In the genomic region with DNA sequence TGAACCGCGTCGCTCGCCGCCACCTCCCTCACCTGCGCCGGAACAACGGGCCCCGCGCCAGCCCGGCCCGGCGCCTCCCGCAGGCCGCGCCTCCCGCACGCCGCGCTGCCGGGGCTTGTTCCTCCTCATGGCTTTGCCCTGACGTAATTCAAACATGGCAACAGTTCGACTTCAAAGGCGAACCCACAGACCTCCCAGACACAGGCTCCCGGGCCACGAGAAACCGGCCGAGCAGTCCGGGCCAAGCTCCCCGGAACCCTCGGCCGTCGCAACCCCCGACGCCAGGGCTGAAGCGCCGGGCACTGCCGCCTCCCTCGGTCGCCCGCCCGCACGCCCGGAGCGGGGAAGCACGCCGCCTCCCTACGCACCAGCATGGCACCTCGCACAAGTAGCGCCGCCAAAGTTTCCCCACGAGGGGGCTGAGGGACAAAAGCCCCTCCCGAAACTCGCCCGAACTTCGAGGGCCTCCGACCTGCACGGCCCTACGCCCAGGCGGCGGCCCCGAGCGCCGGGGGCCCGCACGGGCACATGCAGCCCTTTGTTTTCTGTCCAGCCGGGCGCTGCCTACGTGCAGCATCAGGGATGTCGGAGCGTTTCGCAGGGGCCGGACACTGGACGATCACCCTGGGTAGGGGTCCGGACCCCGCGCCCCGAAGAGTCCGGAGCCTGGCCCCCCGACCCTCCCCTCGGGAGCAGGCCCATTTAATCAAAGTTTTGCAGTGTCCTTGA, we compare ENCODE assay signal across 1 cellular context.
TF ChIP-seq lines count a peak whose summit lies in the region.

No MANE protein-coding gene starts in this region.

TF ChIP-seq in K562, 482 proteins besides CTCF, POLR2A, EP300 and RAD21 (continued from another document and continues in another):
- TF ChIP-seq, protein P1, sequence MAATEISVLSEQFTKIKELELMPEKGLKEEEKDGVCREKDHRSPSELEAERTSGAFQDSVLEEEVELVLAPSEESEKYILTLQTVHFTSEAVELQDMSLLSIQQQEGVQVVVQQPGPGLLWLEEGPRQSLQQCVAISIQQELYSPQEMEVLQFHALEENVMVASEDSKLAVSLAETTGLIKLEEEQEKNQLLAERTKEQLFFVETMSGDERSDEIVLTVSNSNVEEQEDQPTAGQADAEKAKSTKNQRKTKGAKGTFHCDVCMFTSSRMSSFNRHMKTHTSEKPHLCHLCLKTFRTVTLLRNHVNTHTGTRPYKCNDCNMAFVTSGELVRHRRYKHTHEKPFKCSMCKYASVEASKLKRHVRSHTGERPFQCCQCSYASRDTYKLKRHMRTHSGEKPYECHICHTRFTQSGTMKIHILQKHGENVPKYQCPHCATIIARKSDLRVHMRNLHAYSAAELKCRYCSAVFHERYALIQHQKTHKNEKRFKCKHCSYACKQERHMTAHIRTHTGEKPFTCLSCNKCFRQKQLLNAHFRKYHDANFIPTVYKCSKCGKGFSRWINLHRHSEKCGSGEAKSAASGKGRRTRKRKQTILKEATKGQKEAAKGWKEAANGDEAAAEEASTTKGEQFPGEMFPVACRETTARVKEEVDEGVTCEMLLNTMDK (IDR thresholded peaks at IDR 0.05; ENCODE audit: borderline replicate concordance, insufficient read depth, low read depth, low read length, poor library complexity, severe bottlenecking), result peak; percentile 40
- TF ChIP-seq JUND (IDR thresholded peaks at IDR 0.05; ENCODE audit: borderline replicate concordance, low read depth, low read length) (peak; percentile 43; the same call in 1 of the 2 replicates), JUND (tag; IDR thresholded peaks at IDR 0.05; ENCODE audit: borderline replicate concordance, low read depth, low read length) (no peak; the same call in 2 of the 3 replicates), NONO (IDR thresholded peaks at IDR 0.05; ENCODE audit: low read depth in 2 of 2, low read length in 1 of 2) (peak in 1 of 2 experiments; percentile 37; a peak in 1 of 4 replicates), MED1 (CRISPR knock-in tag; IDR thresholded peaks at IDR 0.05; ENCODE audit: borderline replicate concordance) (0 out of 2 replicates have a peak, but pooled peaks have one; percentile 30), PHB (CRISPR knock-in tag; IDR thresholded peaks at IDR 0.05) (0 out of 2 replicates have a peak, but pooled peaks have one; percentile 22), MCM7 (IDR thresholded peaks at IDR 0.05) (no peak), GATAD2B (IDR thresholded peaks at IDR 0.05; ENCODE audit: borderline replicate concordance) (0 out of 2 replicates have a peak, but pooled peaks have one; percentile 63), KDM4B (IDR thresholded peaks at IDR 0.05; ENCODE audit: borderline replicate concordance in 2 of 2, low read depth in 1 of 2) (0 out of 4 replicates have a peak, but pooled peaks of 1 of the 2 experiments have one; percentile 30), EP400 (IDR thresholded peaks at IDR 0.05) (peak; percentile 42; the same call in 1 of the 2 replicates), CEBPG (CRISPR knock-in tag; IDR thresholded peaks at IDR 0.05) (no peak), CEBPG (tag; conservative IDR thresholded peaks at IDR 0.05 in 1 of 2, IDR thresholded peaks at IDR 0.05 in 1 of 2) (peak in 1 of 2 experiments; percentile 35; a peak in 1 of 4 replicates), ZNF830 (CRISPR knock-in tag; IDR thresholded peaks at IDR 0.05) (peak; percentile 81; the same call in 1 of the 2 replicates), MXI1 (IDR thresholded peaks at IDR 0.05; ENCODE audit: low read depth, low read length) (peak; percentile 45), CTBP1 (IDR thresholded peaks at IDR 0.05; ENCODE audit: borderline replicate concordance) (peak; percentile 60; the same call in 1 of the 2 replicates), NR4A1 (CRISPR knock-in tag; IDR thresholded peaks at IDR 0.05) (no peak), NR4A1 (tag; IDR thresholded peaks at IDR 0.05) (peak; percentile 39; the same call in 1 of the 2 replicates), TEAD1 (CRISPR knock-in tag; IDR thresholded peaks at IDR 0.05) (no peak; a peak in 1 of 4 replicates), SOX6 (IDR thresholded peaks at IDR 0.05) (no peak), NR1H2 (CRISPR knock-in tag; IDR thresholded peaks at IDR 0.05) (0 out of 2 replicates have a peak, but pooled peaks have one; percentile 21), SUPT5H (IDR thresholded peaks at IDR 0.05) (peak; percentile 21; the same call in 1 of the 2 replicates), MAZ (CRISPR knock-in tag; conservative IDR thresholded peaks at IDR 0.05 in 1 of 2, IDR thresholded peaks at IDR 0.05 in 1 of 2) (peak in 1 of 2 experiments; percentile 14; a peak in 2 of 4 replicates), PHF8 (IDR thresholded peaks at IDR 0.05; ENCODE audit: borderline replicate concordance, low read length) (peak; percentile 51; the same call in 1 of the 2 replicates), NEUROD1 (IDR thresholded peaks at IDR 0.05; ENCODE audit: borderline replicate concordance, low read depth, low read length, partially characterized antibody) (peak; percentile 3), CREB1 (IDR thresholded peaks at IDR 0.05) (peak; percentile 78), CREB1 (CRISPR knock-in tag; IDR thresholded peaks at IDR 0.05) (peak; percentile 43; the same call in 1 of the 2 replicates), HNRNPLL (IDR thresholded peaks at IDR 0.05; ENCODE audit: low read depth, low read length, poor library complexity, severe bottlenecking) (peak; percentile 37), BRD9 (IDR thresholded peaks at IDR 0.05; ENCODE audit: low read depth, partially characterized antibody) (no peak), ZBTB7A (IDR thresholded peaks at IDR 0.05; ENCODE audit: borderline replicate concordance, control insufficient read depth, low read depth, low read length) (peak; percentile 90), CXXC5 (CRISPR knock-in tag; IDR thresholded peaks at IDR 0.05) (peak; percentile 89), TOE1 (IDR thresholded peaks at IDR 0.05; ENCODE audit: borderline replicate concordance) (no peak), TOE1 (CRISPR knock-in tag; IDR thresholded peaks at IDR 0.05; ENCODE audit: borderline replicate concordance, low read depth) (no peak), ZNF766 (CRISPR knock-in tag; conservative IDR thresholded peaks at IDR 0.05) (no peak), NR2C2 (CRISPR knock-in tag; IDR thresholded peaks at IDR 0.05) (no peak), NR2C2 (tag; IDR thresholded peaks at IDR 0.05) (peak; percentile 34), FIP1L1 (IDR thresholded peaks at IDR 0.05; ENCODE audit: low read depth, low read length, poor library complexity, severe bottlenecking) (peak; percentile 71), TAF7 (tag; IDR thresholded peaks at IDR 0.05) (no peak), PCBP1 (IDR thresholded peaks at IDR 0.05; ENCODE audit: low read depth, low read length, poor library complexity, severe bottlenecking) (peak; percentile 59), FOS (IDR thresholded peaks at IDR 0.05; ENCODE audit: extremely low read depth, insufficient read length) (no peak), HMG20A (CRISPR knock-in tag; conservative IDR thresholded peaks at IDR 0.05) (no peak), SAFB (IDR thresholded peaks at IDR 0.05; ENCODE audit: borderline replicate concordance, low read depth, low read length) (peak; percentile 32; the same call in 1 of the 2 replicates)
- TF ChIP-seq, protein P2, sequence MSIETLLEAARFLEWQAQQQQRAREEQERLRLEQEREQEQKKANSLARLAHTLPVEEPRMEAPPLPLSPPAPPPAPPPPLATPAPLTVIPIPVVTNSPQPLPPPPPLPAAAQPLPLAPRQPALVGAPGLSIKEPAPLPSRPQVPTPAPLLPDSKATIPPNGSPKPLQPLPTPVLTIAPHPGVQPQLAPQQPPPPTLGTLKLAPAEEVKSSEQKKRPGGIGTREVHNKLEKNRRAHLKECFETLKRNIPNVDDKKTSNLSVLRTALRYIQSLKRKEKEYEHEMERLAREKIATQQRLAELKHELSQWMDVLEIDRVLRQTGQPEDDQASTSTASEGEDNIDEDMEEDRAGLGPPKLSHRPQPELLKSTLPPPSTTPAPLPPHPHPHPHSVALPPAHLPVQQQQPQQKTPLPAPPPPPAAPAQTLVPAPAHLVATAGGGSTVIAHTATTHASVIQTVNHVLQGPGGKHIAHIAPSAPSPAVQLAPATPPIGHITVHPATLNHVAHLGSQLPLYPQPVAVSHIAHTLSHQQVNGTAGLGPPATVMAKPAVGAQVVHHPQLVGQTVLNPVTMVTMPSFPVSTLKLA (conservative IDR thresholded peaks at IDR 0.05), result peak; percentile 8 to 66
- TF ChIP-seq, protein P3, sequence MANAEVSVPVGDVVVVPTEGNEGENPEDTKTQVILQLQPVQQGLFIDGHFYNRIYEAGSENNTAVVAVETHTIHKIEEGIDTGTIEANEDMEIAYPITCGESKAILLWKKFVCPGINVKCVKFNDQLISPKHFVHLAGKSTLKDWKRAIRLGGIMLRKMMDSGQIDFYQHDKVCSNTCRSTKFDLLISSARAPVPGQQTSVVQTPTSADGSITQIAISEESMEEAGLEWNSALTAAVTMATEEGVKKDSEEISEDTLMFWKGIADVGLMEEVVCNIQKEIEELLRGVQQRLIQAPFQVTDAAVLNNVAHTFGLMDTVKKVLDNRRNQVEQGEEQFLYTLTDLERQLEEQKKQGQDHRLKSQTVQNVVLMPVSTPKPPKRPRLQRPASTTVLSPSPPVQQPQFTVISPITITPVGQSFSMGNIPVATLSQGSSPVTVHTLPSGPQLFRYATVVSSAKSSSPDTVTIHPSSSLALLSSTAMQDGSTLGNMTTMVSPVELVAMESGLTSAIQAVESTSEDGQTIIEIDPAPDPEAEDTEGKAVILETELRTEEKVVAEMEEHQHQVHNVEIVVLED (CRISPR knock-in tag; IDR thresholded peaks at IDR 0.05), result peak; percentile 31; the same call in 1 of the 2 replicates
- TF ChIP-seq, protein P4, sequence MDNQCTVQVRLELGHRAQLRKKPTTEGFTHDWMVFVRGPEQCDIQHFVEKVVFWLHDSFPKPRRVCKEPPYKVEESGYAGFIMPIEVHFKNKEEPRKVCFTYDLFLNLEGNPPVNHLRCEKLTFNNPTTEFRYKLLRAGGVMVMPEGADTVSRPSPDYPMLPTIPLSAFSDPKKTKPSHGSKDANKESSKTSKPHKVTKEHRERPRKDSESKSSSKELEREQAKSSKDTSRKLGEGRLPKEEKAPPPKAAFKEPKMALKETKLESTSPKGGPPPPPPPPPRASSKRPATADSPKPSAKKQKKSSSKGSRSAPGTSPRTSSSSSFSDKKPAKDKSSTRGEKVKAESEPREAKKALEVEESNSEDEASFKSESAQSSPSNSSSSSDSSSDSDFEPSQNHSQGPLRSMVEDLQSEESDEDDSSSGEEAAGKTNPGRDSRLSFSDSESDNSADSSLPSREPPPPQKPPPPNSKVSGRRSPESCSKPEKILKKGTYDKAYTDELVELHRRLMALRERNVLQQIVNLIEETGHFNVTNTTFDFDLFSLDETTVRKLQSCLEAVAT (IDR thresholded peaks at IDR 0.05), result peak in 1 of 2 experiments; percentile 13; a peak in 1 of 4 replicates
- TF ChIP-seq, protein P5, sequence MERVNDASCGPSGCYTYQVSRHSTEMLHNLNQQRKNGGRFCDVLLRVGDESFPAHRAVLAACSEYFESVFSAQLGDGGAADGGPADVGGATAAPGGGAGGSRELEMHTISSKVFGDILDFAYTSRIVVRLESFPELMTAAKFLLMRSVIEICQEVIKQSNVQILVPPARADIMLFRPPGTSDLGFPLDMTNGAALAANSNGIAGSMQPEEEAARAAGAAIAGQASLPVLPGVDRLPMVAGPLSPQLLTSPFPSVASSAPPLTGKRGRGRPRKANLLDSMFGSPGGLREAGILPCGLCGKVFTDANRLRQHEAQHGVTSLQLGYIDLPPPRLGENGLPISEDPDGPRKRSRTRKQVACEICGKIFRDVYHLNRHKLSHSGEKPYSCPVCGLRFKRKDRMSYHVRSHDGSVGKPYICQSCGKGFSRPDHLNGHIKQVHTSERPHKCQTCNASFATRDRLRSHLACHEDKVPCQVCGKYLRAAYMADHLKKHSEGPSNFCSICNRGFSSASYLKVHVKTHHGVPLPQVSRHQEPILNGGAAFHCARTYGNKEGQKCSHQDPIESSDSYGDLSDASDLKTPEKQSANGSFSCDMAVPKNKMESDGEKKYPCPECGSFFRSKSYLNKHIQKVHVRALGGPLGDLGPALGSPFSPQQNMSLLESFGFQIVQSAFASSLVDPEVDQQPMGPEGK (CRISPR knock-in tag; IDR thresholded peaks at IDR 0.05; ENCODE audit: borderline replicate concordance), result peak; percentile 49; the same call in 1 of the 2 replicates
- TF ChIP-seq, protein P6, sequence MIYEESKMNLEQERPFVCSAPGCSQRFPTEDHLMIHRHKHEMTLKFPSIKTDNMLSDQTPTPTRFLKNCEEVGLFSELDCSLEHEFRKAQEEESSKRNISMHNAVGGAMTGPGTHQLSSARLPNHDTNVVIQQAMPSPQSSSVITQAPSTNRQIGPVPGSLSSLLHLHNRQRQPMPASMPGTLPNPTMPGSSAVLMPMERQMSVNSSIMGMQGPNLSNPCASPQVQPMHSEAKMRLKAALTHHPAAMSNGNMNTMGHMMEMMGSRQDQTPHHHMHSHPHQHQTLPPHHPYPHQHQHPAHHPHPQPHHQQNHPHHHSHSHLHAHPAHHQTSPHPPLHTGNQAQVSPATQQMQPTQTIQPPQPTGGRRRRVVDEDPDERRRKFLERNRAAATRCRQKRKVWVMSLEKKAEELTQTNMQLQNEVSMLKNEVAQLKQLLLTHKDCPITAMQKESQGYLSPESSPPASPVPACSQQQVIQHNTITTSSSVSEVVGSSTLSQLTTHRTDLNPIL (CRISPR knock-in tag; IDR thresholded peaks at IDR 0.05), result 0 out of 2 replicates have a peak, but pooled peaks have one; percentile 56
- TF ChIP-seq, protein P7, sequence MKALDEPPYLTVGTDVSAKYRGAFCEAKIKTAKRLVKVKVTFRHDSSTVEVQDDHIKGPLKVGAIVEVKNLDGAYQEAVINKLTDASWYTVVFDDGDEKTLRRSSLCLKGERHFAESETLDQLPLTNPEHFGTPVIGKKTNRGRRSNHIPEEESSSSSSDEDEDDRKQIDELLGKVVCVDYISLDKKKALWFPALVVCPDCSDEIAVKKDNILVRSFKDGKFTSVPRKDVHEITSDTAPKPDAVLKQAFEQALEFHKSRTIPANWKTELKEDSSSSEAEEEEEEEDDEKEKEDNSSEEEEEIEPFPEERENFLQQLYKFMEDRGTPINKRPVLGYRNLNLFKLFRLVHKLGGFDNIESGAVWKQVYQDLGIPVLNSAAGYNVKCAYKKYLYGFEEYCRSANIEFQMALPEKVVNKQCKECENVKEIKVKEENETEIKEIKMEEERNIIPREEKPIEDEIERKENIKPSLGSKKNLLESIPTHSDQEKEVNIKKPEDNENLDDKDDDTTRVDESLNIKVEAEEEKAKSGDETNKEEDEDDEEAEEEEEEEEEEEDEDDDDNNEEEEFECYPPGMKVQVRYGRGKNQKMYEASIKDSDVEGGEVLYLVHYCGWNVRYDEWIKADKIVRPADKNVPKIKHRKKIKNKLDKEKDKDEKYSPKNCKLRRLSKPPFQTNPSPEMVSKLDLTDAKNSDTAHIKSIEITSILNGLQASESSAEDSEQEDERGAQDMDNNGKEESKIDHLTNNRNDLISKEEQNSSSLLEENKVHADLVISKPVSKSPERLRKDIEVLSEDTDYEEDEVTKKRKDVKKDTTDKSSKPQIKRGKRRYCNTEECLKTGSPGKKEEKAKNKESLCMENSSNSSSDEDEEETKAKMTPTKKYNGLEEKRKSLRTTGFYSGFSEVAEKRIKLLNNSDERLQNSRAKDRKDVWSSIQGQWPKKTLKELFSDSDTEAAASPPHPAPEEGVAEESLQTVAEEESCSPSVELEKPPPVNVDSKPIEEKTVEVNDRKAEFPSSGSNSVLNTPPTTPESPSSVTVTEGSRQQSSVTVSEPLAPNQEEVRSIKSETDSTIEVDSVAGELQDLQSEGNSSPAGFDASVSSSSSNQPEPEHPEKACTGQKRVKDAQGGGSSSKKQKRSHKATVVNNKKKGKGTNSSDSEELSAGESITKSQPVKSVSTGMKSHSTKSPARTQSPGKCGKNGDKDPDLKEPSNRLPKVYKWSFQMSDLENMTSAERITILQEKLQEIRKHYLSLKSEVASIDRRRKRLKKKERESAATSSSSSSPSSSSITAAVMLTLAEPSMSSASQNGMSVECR (CRISPR knock-in tag; IDR thresholded peaks at IDR 0.05), result 0 out of 2 replicates have a peak, but pooled peaks have one; percentile 21
